Comparison of ENCODE assay signal across 28 cellular contexts in genomic region chr6:109672204-109672603, GRCh38. TPM values are rescaled to one million over a fixed set of nuclear protein-coding genes. Genes with fewer than 3 reads are reported as not detected.
DNase-seq lines count a peak whose midpoint lies in the region; ATAC-seq and TF ChIP-seq lines count a peak whose summit lies in the region.
"Had no signal": no experiment of that assay in that cellular context is flagged by ENCODE, and none has a peak within 500 bp of the region (broad histone marks: within the 10 kb centered on the region; RNA-seq: fewer than 3 reads in every experiment).

No MANE protein-coding gene starts in this region.

- no peak overlapping the region for H3K14ac ChIP-seq in IMR-90 (replicated peaks; ENCODE audit: low read depth, low read length)

- no peak overlapping the region for H2AK5ac ChIP-seq in IMR-90 (ENCODE audit: low read depth, low read length)

- no peak overlapping the region for H2BK20ac ChIP-seq in IMR-90 (ENCODE audit: low read depth, low read length)

- TF ChIP-seq CTCF in IMR-90 (conservative IDR thresholded peaks at IDR 0.05; ENCODE audit: low read depth, low read length) (no peak), fibroblast of the aortic adventitia (IDR thresholded peaks at IDR 0.05; ENCODE audit: insufficient read depth, low read length) (no peak)

- H4K91ac ChIP-seq in IMR-90 (ENCODE audit: insufficient read depth, low read depth, low read length) = no peak overlapping the region

- no peak for TF ChIP-seq RAD21 in IMR-90 (IDR thresholded peaks at IDR 0.05; ENCODE audit: low read length)

- no peaks in the 10 kb centered on the region for H3K9me3 ChIP-seq in IMR-90 (ENCODE audit: control insufficient read depth, insufficient read depth, low read length)
- H3K9me3 ChIP-seq: colonic mucosa, gastroesophageal sphincter had no signal

- no peak overlapping the region for H3K4me2 ChIP-seq in IMR-90 (ENCODE audit: low read depth, low read length)
- H3K4me2 ChIP-seq: hepatocyte had no signal

- H3K4me1 ChIP-seq in IMR-90 (ENCODE audit: control insufficient read depth, insufficient read depth, low read length) = peaks cover 3% of the 10 kb centered on the region
- H3K4me1 ChIP-seq: colonic mucosa, gastroesophageal sphincter had no signal

- no peaks in the 10 kb centered on the region for H3K27me3 ChIP-seq in IMR-90 (ENCODE audit: control insufficient read depth, insufficient read depth, low read length)
- H3K27me3 ChIP-seq in H7 (ENCODE audit: control insufficient read depth, insufficient read depth, low read length) = no peaks in the 10 kb centered on the region
- H3K27me3 ChIP-seq: colonic mucosa, gastroesophageal sphincter, hepatocyte had no signal

- no TSS peak for BruUV-seq in IMR-90 (replicated peaks; lab: Mats Ljungman, UMichigan)

- no peak overlapping the region for H3K23ac ChIP-seq in IMR-90 (ENCODE audit: low read depth, low read length)

- H4K5ac ChIP-seq in IMR-90 (ENCODE audit: low read depth, low read length) = no peak overlapping the region

- H2BK120ac ChIP-seq in IMR-90 (ENCODE audit: low read depth, low read length) = no peak overlapping the region

- no peaks in the 10 kb centered on the region for H4K20me1 ChIP-seq in IMR-90 (ENCODE audit: insufficient read depth, low read length)

- H3K36me3 ChIP-seq in IMR-90 (ENCODE audit: control insufficient read depth, insufficient read depth, low read length) = no peaks in the 10 kb centered on the region
- H3K36me3 ChIP-seq in H7 (replicated peaks; ENCODE audit: control insufficient read depth, insufficient read depth, low read length) = no peaks in the 10 kb centered on the region
- H3K36me3 ChIP-seq: colonic mucosa had no signal

- no peak overlapping the region for H2AK9ac ChIP-seq in IMR-90 (replicated peaks; ENCODE audit: low read depth, low read length, poor library complexity)

- no peaks in the 10 kb centered on the region for H3K79me1 ChIP-seq in IMR-90 (ENCODE audit: low read depth in 1 of 2, low read length in 2 of 2)

- CTCF ChIA-PET in IMR-90 (lab: Yijun Ruan, JAX) = interaction anchor here (1.9 kb wide), 1 partner anchor 368 kb away, joined by 5 read pairs; no protein-coding TSS in a partner anchor

- dilution Hi-C loops in IMR-90 (cut with HindIII; ENCODE audit: low sequenced_read_pairs, unreplicated experiment) = no loop called here

- no peak overlapping the region for H2AFZ ChIP-seq in IMR-90 (replicated peaks; ENCODE audit: low read length, poor library complexity)
- H2AFZ ChIP-seq: hepatocyte had no signal

- H3K4ac ChIP-seq in IMR-90 (ENCODE audit: low read depth, low read length) = no peak overlapping the region

- ATAC-seq in IMR-90 (ENCODE audit: low read depth) (peak; percentile 70), GM18861 (IDR thresholded peaks at IDR 0.05; ENCODE audit: unreplicated experiment) (no peak), HG03280 (IDR thresholded peaks at IDR 0.05; ENCODE audit: unreplicated experiment) (no peak), GM21717 (IDR thresholded peaks at IDR 0.05; ENCODE audit: unreplicated experiment) (no peak)
- ATAC-seq: gastroesophageal sphincter; Right ventricle myocardium inferior; stimulated activated effector memory CD8-positive, alpha-beta T cell treated with anti-CD3 and anti-CD28 coated beads, Interleukin-12 subunit alpha, Interleukin-12 subunit beta, amount 100 ng/mL, for 72 hours had no signal

- H4K8ac ChIP-seq in IMR-90 (ENCODE audit: low read depth in 2 of 2, low read length in 2 of 2) = no peak overlapping the region

- H2BK15ac ChIP-seq in IMR-90 (ENCODE audit: low read depth, low read length) = no peak overlapping the region

- intact Hi-C loops in IMR-90 (cut with micrococcal nuclease) = no loop called here

- H3K27ac ChIP-seq in IMR-90 (ENCODE audit: insufficient read depth, low read length) = no peak overlapping the region
- H3K27ac ChIP-seq: C4-2B, colonic mucosa, epithelial cell of prostate, gastroesophageal sphincter, hepatocyte had no signal

- H3K9me1 ChIP-seq in IMR-90 (ENCODE audit: insufficient read depth, low read length) = no peaks in the 10 kb centered on the region

- in situ Hi-C loops in IMR-90 (cut with MboI; ENCODE audit: low sequenced_read_pairs) = no loop called here

- no peak overlapping the region for H3K4me3 ChIP-seq in IMR-90 (ENCODE audit: insufficient read depth, low read depth, low read length)
- H3K4me3 ChIP-seq in fibroblast of the aortic adventitia (ENCODE audit: low read depth, low read length) = no peak overlapping the region
- H3K4me3 ChIP-seq in H7 (ENCODE audit: insufficient read depth, low read depth, low read length) = no peak overlapping the region
- H3K4me3 ChIP-seq: colonic mucosa, gastroesophageal sphincter, hepatocyte, lung had no signal

- no peak for TF ChIP-seq POLR2A in IMR-90 (IDR thresholded peaks at IDR 0.05; ENCODE audit: low read depth, low read length)

- no peak overlapping the region for H3K9ac ChIP-seq in IMR-90 (ENCODE audit: low read depth, low read length)

- no peak overlapping the region for H2BK5ac ChIP-seq in IMR-90 (ENCODE audit: low read depth, low read length, poor library complexity, severe bottlenecking)

- H3K56ac ChIP-seq in IMR-90 (ENCODE audit: extremely low read depth, insufficient read depth, low read length) = no peak overlapping the region

- POLR2A ChIA-PET in IMR-90 (lab: Charles Lee; ENCODE audit: unreplicated experiment) = no interaction called here

- H3K18ac ChIP-seq in IMR-90 (ENCODE audit: low read depth, low read length) = no peak overlapping the region

- DNase-seq in IMR-90 (peak; percentile 57), astrocyte of the hippocampus (ENCODE audit: low read depth, low spot score) (peak; percentile 30), fibroblast of the aortic adventitia (ENCODE audit: low read depth) (peak; percentile 28), H7 (no peak)
- DNase-seq: activated CD4-positive, alpha-beta T cell treated with anti-CD3 and anti-CD28 coated beads, Interleukin-2, amount 50 U/mL, for 48 hours; activated CD4-positive, CD25-positive, alpha-beta regulatory T cell treated with anti-CD3 and anti-CD28 coated beads, Interleukin-2, amount 50 U/mL, for 72 hours; activated naive CD4-positive, alpha-beta T cell treated with anti-CD3 and anti-CD28 coated beads for 36 hours; colonic mucosa; COR-L47; DMS79; effector CD8-positive, alpha-beta T cell; NCI-H1436 treated with DMSO at 0.1 percent for 48 hours; NCI-H2081 treated with DMSO at 0.1 percent for 48 hours; NCI-H2227 treated with DMSO at 0.1 percent for 48 hours; NCI-H69; nephron progenitor cell; T-helper 2 cell; trophoblast cell had no signal

- no CpG with 5 or more reads among the region's 2 CpGs for WGBS in IMR-90 (ENCODE audit: extremely low coverage in 2 of 2, insufficient read length in 1 of 2), 2 experiments

TF ChIP-seq in IMR-90, 13 proteins besides CTCF, POLR2A, EP300 and RAD21:
- TF ChIP-seq MAZ (IDR thresholded peaks at IDR 0.05; ENCODE audit: borderline replicate concordance, low read depth, low read length) (no peak), NFE2L2 (IDR thresholded peaks at IDR 0.05; ENCODE audit: low read depth, low read length) (no peak), USF2 (IDR thresholded peaks at IDR 0.05; ENCODE audit: low read depth, low read length) (no peak), MXI1 (IDR thresholded peaks at IDR 0.05; ENCODE audit: borderline replicate concordance, low read depth, low read length) (no peak), FOS (IDR thresholded peaks at IDR 0.05; ENCODE audit: low read depth, low read length) (no peak), SMC3 (IDR thresholded peaks at IDR 0.05; ENCODE audit: low read depth, low read length) (no peak), RCOR1 (IDR thresholded peaks at IDR 0.05; ENCODE audit: insufficient replicate concordance, low read length) (no peak), CHD1 (IDR thresholded peaks at IDR 0.05; ENCODE audit: low read depth, low read length) (no peak), BHLHE40 (IDR thresholded peaks at IDR 0.05; ENCODE audit: low read depth, low read length) (no peak), ELK1 (IDR thresholded peaks at IDR 0.05; ENCODE audit: borderline replicate concordance, low read depth, low read length) (no peak), CEBPB (IDR thresholded peaks at IDR 0.05; ENCODE audit: low read depth, low read length) (no peak), MAFK (IDR thresholded peaks at IDR 0.05; ENCODE audit: low read depth, low read length) (no peak), RFX5 (IDR thresholded peaks at IDR 0.05; ENCODE audit: low read depth, low read length) (no peak)

RNA-seq across cellular contexts. Expression of gene AK9, which starts 18.8 kb away (rescaled TPM):
- total RNA-seq in IMR-90 (2012; rRNA removed) = 1.8 and 2.2 TPM in 2 replicates
- polyA plus RNA-seq in IMR-90 (2012; rRNA removed) = 1.2 and 1.7 TPM in 2 replicates
- polyA plus RNA-seq in IMR-90 (2012; cell fraction: cytosol; rRNA removed) = 0.22 and 0.39 TPM in 2 replicates
- polyA plus RNA-seq in IMR-90 (2012; cell fraction: nucleus; rRNA removed; ENCODE audit: low replicate concordance) = 0.24 and 2.4 TPM in 2 replicates
- total RNA-seq in fibroblast of the aortic adventitia (ENCODE audit: low replicate concordance) = 8.0 and 16.6 TPM in 2 replicates
- total RNA-seq in H7 (2014; rRNA removed; shearing (Covaris generic)) = 1.2 and 1.5 TPM in 2 replicates

RNA-seq across cellular contexts. Expression of gene FIG4, which starts 18.9 kb away (rescaled TPM):
- total RNA-seq in IMR-90 (2012; rRNA removed) (15.4 and 19.7 TPM in 2 replicates), fibroblast of the aortic adventitia (ENCODE audit: low replicate concordance) (28.0 and 37.7 TPM in 2 replicates)
- 11.3 and 12.1 TPM in 2 replicates for polyA plus RNA-seq in IMR-90 (2012; rRNA removed)
- polyA plus RNA-seq in IMR-90 (2012; cell fraction: cytosol; rRNA removed) = 3.4 and 4.7 TPM in 2 replicates
- 2.2 and 13.6 TPM in 2 replicates for polyA plus RNA-seq in IMR-90 (2012; cell fraction: nucleus; rRNA removed; ENCODE audit: low replicate concordance)
- total RNA-seq in H7 (2014; rRNA removed; shearing (Covaris generic)) = 19.0 and 23.6 TPM in 2 replicates
